Comparison of ENCODE assay signal across 26 cellular contexts in genomic region chr7:43096875-43097274, GRCh38. TPM values are rescaled to one million over a fixed set of nuclear protein-coding genes. Genes with fewer than 3 reads are reported as not detected.
"Had no signal": no experiment of that assay in that cellular context is flagged by ENCODE, and none has a peak within 500 bp of the region (broad histone marks: within the 10 kb centered on the region; RNA-seq: fewer than 3 reads in every experiment).

No MANE protein-coding gene starts in this region.

- H3K4me2 ChIP-seq: KMS-11, SK-N-SH had no signal

- H3K4me1 Mint-ChIP-seq: T-cell had no signal

- ATAC-seq: HepG2, Panc1, PC-3, T-cell had no signal

- DNase-seq: IMR-90, Kasumi-1, MM.1S, NCI-H1048, NCI-H1105 treated with DMSO at 0.1 percent for 48 hours, NCI-H1417 treated with DMSO at 0.1 percent for 48 hours, NCI-H146, NCI-H1694 treated with DMSO at 0.1 percent for 48 hours, NCI-H1930, NCI-H2081, NCI-H2107, NCI-H2227 treated with DMSO at 0.1 percent for 48 hours, NCI-H524, NCI-H69, NCI-H774, PC-3, SHP77, SK-N-SH, SW 1271, T-cell had no signal

- H3K27ac ChIP-seq: KMS-11, RWPE1 had no signal

- H3K9ac ChIP-seq: KMS-11, SK-N-SH had no signal

- H3K36me3 Mint-ChIP-seq: T-cell had no signal

- H3K27ac Mint-ChIP-seq: T-cell; T-helper 1 cell treated with Interleukin-12 subunit alpha and Interleukin-12 subunit beta and Interleukin-4 antibody, amounts not matched to agents 30 μg/mL and 1 μg/mL, for 36 hours had no signal

- H3K4me3 Mint-ChIP-seq: T-cell; T-helper 1 cell treated with Interleukin-12 subunit alpha and Interleukin-12 subunit beta and Interleukin-4 antibody, amounts not matched to agents 30 μg/mL and 1 μg/mL, for 36 hours had no signal

- H3K9me3 Mint-ChIP-seq: T-helper 1 cell treated with Interleukin-12 subunit alpha and Interleukin-12 subunit beta and Interleukin-4 antibody, amounts not matched to agents 30 μg/mL and 1 μg/mL, for 36 hours had no signal

- FAIRE-seq: HepG2 had no signal

RNA-seq across cellular contexts. Expression of gene HECW1, which starts 15.6 kb away (rescaled TPM):
- total RNA-seq: HepG2, SK-MEL-5, T-cell had no signal
- polyA plus RNA-seq: HepG2, SK-N-SH had no signal
